1 cellular context compared by ENCODE assay signal in genomic region chr7:67484244-67484751, GRCh38.
TF ChIP-seq lines count a peak whose summit lies in the region.

No MANE protein-coding gene starts in this region.

TF ChIP-seq in GM23338, 12 proteins besides CTCF, POLR2A, EP300 and RAD21 (continued from another document):
- TF ChIP-seq ZNF462 (CRISPR knock-in tag; IDR thresholded peaks at IDR 0.05) = no peak
- no peak for TF ChIP-seq JUNB (IDR thresholded peaks at IDR 0.05; ENCODE audit: unreplicated experiment)
- TF ChIP-seq REST (IDR thresholded peaks at IDR 0.05; ENCODE audit: unreplicated experiment) = no peak
- no peak for TF ChIP-seq EZH2phosphoT487 (IDR thresholded peaks at IDR 0.05; ENCODE audit: unreplicated experiment)
- TF ChIP-seq ETS1 (IDR thresholded peaks at IDR 0.05) = no peak
